ENCODE assay signal across 14 cellular contexts in the genomic region with DNA sequence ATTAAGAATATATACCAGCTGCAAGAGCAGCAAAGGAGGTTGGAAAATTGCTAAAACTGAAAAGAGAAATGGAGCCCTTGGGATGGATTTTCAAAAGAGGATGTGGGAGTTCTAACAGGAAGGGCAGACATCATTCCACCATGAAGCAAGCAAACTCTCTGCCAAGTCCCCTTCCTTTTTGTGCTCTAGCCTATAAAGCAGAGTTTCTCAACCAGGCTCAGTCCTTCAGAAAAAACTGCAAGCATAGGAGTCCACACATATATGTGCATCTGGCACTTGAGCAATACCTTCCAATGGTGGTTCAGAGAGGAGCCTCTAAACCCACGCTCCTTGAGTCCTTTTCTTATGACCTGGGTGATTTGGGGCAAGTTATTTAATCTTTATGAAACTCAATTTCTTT.
"Had no signal": no experiment of that assay in that cellular context is flagged by ENCODE, and none has a peak within 500 bp of the region (broad histone marks: within the 10 kb centered on the region; RNA-seq: fewer than 3 reads in every experiment).

No MANE protein-coding gene starts in this region.

- H3K36me3 ChIP-seq: cardiac muscle cell, prostate gland, sigmoid colon, spleen had no signal

- H3K27ac Mint-ChIP-seq: activated CD4-positive, alpha-beta memory T cell treated with anti-CD3 and anti-CD28 coated beads for 36 hours; activated CD4-positive, alpha-beta T cell treated with anti-CD3 and anti-CD28 coated beads for 36 hours; activated CD8-positive, alpha-beta memory T cell treated with anti-CD3 and anti-CD28 coated beads, Interleukin-2, amount 10 ng/mL, durations not matched to agents 7 days and 5 days; activated T-cell treated with anti-CD3 and anti-CD28 coated beads, Interleukin-2, amount 50 U/mL, for 24 hours; nephron; T-cell had no signal

- DNase-seq: activated CD4-positive, alpha-beta memory T cell treated with anti-CD3 and anti-CD28 coated beads for 36 hours; activated CD4-positive, alpha-beta T cell treated with anti-CD3 and anti-CD28 coated beads for 36 hours; activated CD8-positive, alpha-beta memory T cell treated with anti-CD3 and anti-CD28 coated beads, Interleukin-2, amount 10 ng/mL, durations not matched to agents 7 days and 5 days; activated effector memory CD4-positive, alpha-beta T cell treated with Interleukin-2 at 50 U/mL for 16 hours; activated naive CD4-positive, alpha-beta T cell treated with anti-CD3 and anti-CD28 coated beads, Interleukin-2, amount 50 U/mL, for 16 hours; activated T-cell treated with anti-CD3 and anti-CD28 coated beads, Interleukin-2, amount 50 U/mL, for 24 hours; kidney; sigmoid colon; spleen; T-cell had no signal

- H3K4me1 ChIP-seq: prostate gland, sigmoid colon had no signal

- ATAC-seq: activated CD4-positive, alpha-beta T cell treated with anti-CD3 and anti-CD28 coated beads for 36 hours; activated CD8-positive, alpha-beta memory T cell treated with anti-CD3 and anti-CD28 coated beads, Interleukin-2, amount 10 ng/mL, durations not matched to agents 7 days and 5 days; esophagus mucosa; T-cell had no signal

- H3K27ac ChIP-seq: cardiac muscle cell, prostate gland, sigmoid colon, spleen had no signal

- H3K27me3 ChIP-seq: cardiac muscle cell, sigmoid colon, spleen had no signal

- H3K4me3 ChIP-seq: cardiac muscle cell, prostate gland, sigmoid colon, spleen had no signal

- H3K4me1 Mint-ChIP-seq: activated CD4-positive, alpha-beta T cell treated with anti-CD3 and anti-CD28 coated beads for 36 hours; activated CD8-positive, alpha-beta memory T cell treated with anti-CD3 and anti-CD28 coated beads, Interleukin-2, amount 10 ng/mL, durations not matched to agents 7 days and 5 days; nephron; T-cell had no signal

- H3K9me3 ChIP-seq: prostate gland, sigmoid colon had no signal

- H3K4me3 Mint-ChIP-seq: activated CD4-positive, alpha-beta memory T cell treated with anti-CD3 and anti-CD28 coated beads for 36 hours; activated CD4-positive, alpha-beta T cell treated with anti-CD3 and anti-CD28 coated beads for 36 hours; activated CD8-positive, alpha-beta memory T cell treated with anti-CD3 and anti-CD28 coated beads, Interleukin-2, amount 10 ng/mL, durations not matched to agents 7 days and 5 days; activated T-cell treated with anti-CD3 and anti-CD28 coated beads, Interleukin-2, amount 50 U/mL, for 24 hours; nephron; T-cell had no signal

- H3K9me3 Mint-ChIP-seq: activated T-cell treated with anti-CD3 and anti-CD28 coated beads, Interleukin-2, amount 50 U/mL, for 24 hours had no signal

- H3K36me3 Mint-ChIP-seq: activated CD8-positive, alpha-beta memory T cell treated with anti-CD3 and anti-CD28 coated beads, Interleukin-2, amount 10 ng/mL, durations not matched to agents 7 days and 5 days; T-cell had no signal
